Comparison of ENCODE assay signal across 25 cellular contexts in genomic region chr11:44180107-44180506, GRCh38.
"Had no signal": no experiment of that assay in that cellular context is flagged by ENCODE, and none has a peak within 500 bp of the region (broad histone marks: within the 10 kb centered on the region; RNA-seq: fewer than 3 reads in every experiment).

No MANE protein-coding gene starts in this region.

- H3K4me2 ChIP-seq: KMS-11, SK-N-SH had no signal

- H3K27me3 Mint-ChIP-seq: T-cell had no signal

- H3K27me3 ChIP-seq: SJSA1 had no signal

- H3K27ac Mint-ChIP-seq: T-cell; T-helper 1 cell treated with Interleukin-12 subunit alpha and Interleukin-12 subunit beta and Interleukin-4 antibody, amounts not matched to agents 30 μg/mL and 1 μg/mL, for 36 hours had no signal

- FAIRE-seq: RCC 7860 had no signal

- H3K9me3 Mint-ChIP-seq: T-cell; T-helper 1 cell treated with Interleukin-12 subunit alpha and Interleukin-12 subunit beta and Interleukin-4 antibody, amounts not matched to agents 30 μg/mL and 1 μg/mL, for 36 hours had no signal

- H3K4me3 ChIP-seq: SJSA1 had no signal

- H3K9ac ChIP-seq: KMS-11, SK-N-SH had no signal

- ATAC-seq: T-cell had no signal

- H3K27ac ChIP-seq: KMS-11 had no signal

- H3K4me3 Mint-ChIP-seq: T-cell; T-helper 1 cell treated with Interleukin-12 subunit alpha and Interleukin-12 subunit beta and Interleukin-4 antibody, amounts not matched to agents 30 μg/mL and 1 μg/mL, for 36 hours had no signal

- H3K9me3 ChIP-seq: SJSA1, SK-N-SH had no signal

- DNase-seq: IMR-90, Kasumi-1, MM.1S, NCI-H1092, NCI-H1105 treated with DMSO at 0.1 percent for 48 hours, NCI-H1417 treated with DMSO at 0.1 percent for 48 hours, NCI-H146, NCI-H1694 treated with DMSO at 0.1 percent for 48 hours, NCI-H1930, NCI-H2081, NCI-H2107, NCI-H2227 treated with DMSO at 0.1 percent for 48 hours, NCI-H524 treated with DMSO at 0.1 percent for 48 hours, NCI-H69, NCI-H774, Right ventricle myocardium superior, RPMI8226, SIG-M5, SK-N-SH, SW 1271, T-cell had no signal

- H3K36me3 ChIP-seq: SJSA1 had no signal
